ENCODE assay signal across 9 cellular contexts in genomic region chr10:132415956-132416355, GRCh38.
"Had no signal": no experiment of that assay in that cellular context is flagged by ENCODE, and none has a peak within 500 bp of the region (broad histone marks: within the 10 kb centered on the region; RNA-seq: fewer than 3 reads in every experiment).

No MANE protein-coding gene starts in this region.

- ATAC-seq: activated CD4-positive, CD25-positive, alpha-beta regulatory T cell treated with anti-CD3 and anti-CD28 coated beads, Interleukin-2, amount 50 U/mL, for 24 hours; left ventricle myocardium superior; stimulated activated effector memory CD8-positive, alpha-beta T cell treated with anti-CD3 and anti-CD28 coated beads, Interleukin-12 subunit alpha, Interleukin-12 subunit beta, amount 100 ng/mL, for 72 hours had no signal

- H3K27ac Mint-ChIP-seq: activated naive CD4-positive, alpha-beta T cell treated with anti-CD3 and anti-CD28 coated beads, Interleukin-2, amount 10 ng/mL, durations not matched to agents 7 days and 5 days; activated T-helper 2 cell treated with anti-CD3 and anti-CD28 coated beads, Interferon-gamma antibody, Interleukin-2, Interleukin-4, amounts not matched to agents 10 μg/mL and 5 μg/mL and 100 μg/mL, durations not matched to agents 14 hours and 24 hours and 36 hours had no signal

- H3K4me3 ChIP-seq: smooth muscle cell had no signal

- DNase-seq: activated naive CD4-positive, alpha-beta T cell treated with anti-CD3 and anti-CD28 coated beads, Interleukin-2, amount 10 ng/mL, durations not matched to agents 7 days and 5 days; central memory CD4-positive, alpha-beta T cell; left ventricle myocardium superior; T-helper 2 cell had no signal

- H3K4me2 ChIP-seq: smooth muscle cell had no signal

- H3K36me3 Mint-ChIP-seq: mesothelial cell of epicardium; stimulated activated effector memory CD8-positive, alpha-beta T cell treated with anti-CD3 and anti-CD28 coated beads, Interleukin-12 subunit alpha, Interleukin-12 subunit beta, amount 100 ng/mL, for 72 hours had no signal

- H3K9me3 Mint-ChIP-seq: activated naive CD4-positive, alpha-beta T cell treated with anti-CD3 and anti-CD28 coated beads, Interleukin-2, amount 10 ng/mL, durations not matched to agents 7 days and 5 days; activated T-helper 2 cell treated with anti-CD3 and anti-CD28 coated beads, Interferon-gamma antibody, Interleukin-2, Interleukin-4, amounts not matched to agents 10 μg/mL and 5 μg/mL and 100 μg/mL, durations not matched to agents 14 hours and 24 hours and 36 hours; mesothelial cell of epicardium; stimulated activated effector memory CD8-positive, alpha-beta T cell treated with anti-CD3 and anti-CD28 coated beads, Interleukin-12 subunit alpha, Interleukin-12 subunit beta, amount 100 ng/mL, for 72 hours had no signal

- H3K27me3 Mint-ChIP-seq: activated naive CD4-positive, alpha-beta T cell treated with anti-CD3 and anti-CD28 coated beads, Interleukin-2, amount 10 ng/mL, durations not matched to agents 7 days and 5 days had no signal

- H3K4me3 Mint-ChIP-seq: activated naive CD4-positive, alpha-beta T cell treated with anti-CD3 and anti-CD28 coated beads, Interleukin-2, amount 10 ng/mL, durations not matched to agents 7 days and 5 days; mesothelial cell of epicardium; stimulated activated effector memory CD8-positive, alpha-beta T cell treated with anti-CD3 and anti-CD28 coated beads, Interleukin-12 subunit alpha, Interleukin-12 subunit beta, amount 100 ng/mL, for 72 hours had no signal
